32 cellular contexts compared by ENCODE assay signal in genomic region chr13:34623331-34623730, GRCh38.
"Had no signal": no experiment of that assay in that cellular context is flagged by ENCODE, and none has a peak within 500 bp of the region (broad histone marks: within the 10 kb centered on the region; RNA-seq: fewer than 3 reads in every experiment).

No MANE protein-coding gene starts in this region.

- H3K27ac Mint-ChIP-seq: activated CD8-positive, alpha-beta T cell treated with anti-CD3 and anti-CD28 coated beads for 36 hours; activated naive CD4-positive, alpha-beta T cell treated with anti-CD3 and anti-CD28 coated beads, Interleukin-2, amount 10 ng/mL, durations not matched to agents 7 days and 5 days; activated naive CD4-positive, alpha-beta T cell treated with anti-CD3 and anti-CD28 coated beads, Interleukin-2, amount 50 U/mL, for 72 hours; activated naive CD8-positive, alpha-beta T cell treated with anti-CD3 and anti-CD28 coated beads, Interleukin-2, amount 10 ng/mL, durations not matched to agents 7 days and 5 days; activated T-helper 1 cell treated with anti-CD3 and anti-CD28 coated beads, Interleukin-12 subunit alpha, Interleukin-12 subunit beta, Interleukin-2, Interleukin-4 antibody, amounts not matched to agents 30 ng/mL and 10 ng/mL and 1 ng/mL, durations not matched to agents 14 hours and 24 hours and 36 hours; activated T-helper 2 cell treated with anti-CD3 and anti-CD28 coated beads, Interferon-gamma antibody, Interleukin-2, Interleukin-4, amounts not matched to agents 10 μg/mL and 5 μg/mL and 100 μg/mL, durations not matched to agents 14 hours and 24 hours and 36 hours; brain; dendritic cell treated with granulocyte-macrophage colony-stimulating factor and Interleukin-4, amounts not matched to agents 40 ng/mL and 50 ng/mL, for 4 days; T-helper 17 cell; T-helper 2 cell treated with Interferon-gamma antibody and Interleukin-4, amounts not matched to agents 5 μg/mL and 100 μg/mL, for 36 hours had no signal

- H3K27ac ChIP-seq: ascending aorta, breast epithelium, cardiac muscle cell, coronary artery, dorsolateral prefrontal cortex, esophagus muscularis mucosa, foreskin keratinocyte, gastrocnemius medialis, heart left ventricle had no signal

- H3K9me3 Mint-ChIP-seq: activated CD8-positive, alpha-beta T cell treated with anti-CD3 and anti-CD28 coated beads for 36 hours; activated naive CD4-positive, alpha-beta T cell treated with anti-CD3 and anti-CD28 coated beads, Interleukin-2, amount 10 ng/mL, durations not matched to agents 7 days and 5 days; activated T-helper 1 cell treated with anti-CD3 and anti-CD28 coated beads, Interleukin-12 subunit alpha, Interleukin-12 subunit beta, Interleukin-2, Interleukin-4 antibody, amounts not matched to agents 30 ng/mL and 10 ng/mL and 1 ng/mL, durations not matched to agents 14 hours and 24 hours and 36 hours; dendritic cell treated with granulocyte-macrophage colony-stimulating factor and Interleukin-4, amounts not matched to agents 40 ng/mL and 50 ng/mL, for 4 days had no signal

- DNase-seq: activated CD4-positive, alpha-beta T cell treated with anti-CD3 and anti-CD28 coated beads for 1 hour; activated CD4-positive, alpha-beta T cell treated with anti-CD3 and anti-CD28 coated beads for 4 hours; activated CD4-positive, alpha-beta T cell treated with anti-CD3 and anti-CD28 coated beads, Interleukin-2, amount 50 U/mL, for 1 hour; activated CD4-positive, alpha-beta T cell treated with anti-CD3 and anti-CD28 coated beads, Interleukin-2, amount 50 U/mL, for 48 hours; activated CD8-positive, alpha-beta memory T cell treated with anti-CD3 and anti-CD28 coated beads for 24 hours; activated CD8-positive, alpha-beta T cell treated with anti-CD3 and anti-CD28 coated beads for 36 hours; activated effector memory CD4-positive, alpha-beta T cell treated with anti-CD3 and anti-CD28 coated beads, Interleukin-2, amount 50 U/mL, for 16 hours; activated naive CD4-positive, alpha-beta T cell treated with anti-CD3 and anti-CD28 coated beads, Interleukin-2, amount 10 ng/mL, durations not matched to agents 7 days and 5 days; activated naive CD8-positive, alpha-beta T cell treated with anti-CD3 and anti-CD28 coated beads, Interleukin-2, amount 10 ng/mL, durations not matched to agents 7 days and 5 days; activated T-cell treated with anti-CD3 and anti-CD28 coated beads, Interleukin-2, amount 50 U/mL, for 48 hours; dorsolateral prefrontal cortex; effector memory CD4-positive, alpha-beta T cell; erythroblast; foreskin keratinocyte; gastrocnemius medialis; glutamatergic neuron; heart left ventricle; T-helper 1 cell; T-helper 17 cell; T1000 had no signal

- H3K4me1 ChIP-seq: ascending aorta, breast epithelium, esophagus muscularis mucosa, foreskin keratinocyte, gastrocnemius medialis had no signal

- H3K36me3 ChIP-seq: ascending aorta, breast epithelium, cardiac muscle cell, esophagus muscularis mucosa, gastrocnemius medialis, heart left ventricle had no signal

- H3K27me3 Mint-ChIP-seq: activated CD8-positive, alpha-beta T cell treated with anti-CD3 and anti-CD28 coated beads for 36 hours; activated naive CD4-positive, alpha-beta T cell treated with anti-CD3 and anti-CD28 coated beads, Interleukin-2, amount 10 ng/mL, durations not matched to agents 7 days and 5 days; central memory CD8-positive, alpha-beta T cell; dendritic cell treated with granulocyte-macrophage colony-stimulating factor and Interleukin-4, amounts not matched to agents 40 ng/mL and 50 ng/mL, for 4 days had no signal

- H3K36me3 Mint-ChIP-seq: activated naive CD4-positive, alpha-beta T cell treated with anti-CD3 and anti-CD28 coated beads, Interleukin-2, amount 10 ng/mL, durations not matched to agents 7 days and 5 days; activated naive CD4-positive, alpha-beta T cell treated with anti-CD3 and anti-CD28 coated beads, Interleukin-2, amount 50 U/mL, for 72 hours; activated naive CD8-positive, alpha-beta T cell treated with anti-CD3 and anti-CD28 coated beads, Interleukin-2, amount 10 ng/mL, durations not matched to agents 7 days and 5 days; brain had no signal

- H3K9me3 ChIP-seq: ascending aorta, breast epithelium, esophagus muscularis mucosa, gastrocnemius medialis, heart left ventricle had no signal

- H3K4me3 ChIP-seq: ascending aorta, breast epithelium, cardiac muscle cell, coronary artery, dorsolateral prefrontal cortex, esophagus muscularis mucosa, gastrocnemius medialis, heart left ventricle had no signal

- H3K4me3 Mint-ChIP-seq: activated CD8-positive, alpha-beta T cell treated with anti-CD3 and anti-CD28 coated beads for 36 hours; activated naive CD4-positive, alpha-beta T cell treated with anti-CD3 and anti-CD28 coated beads, Interleukin-2, amount 10 ng/mL, durations not matched to agents 7 days and 5 days; activated naive CD8-positive, alpha-beta T cell treated with anti-CD3 and anti-CD28 coated beads, Interleukin-2, amount 10 ng/mL, durations not matched to agents 7 days and 5 days; activated T-helper 1 cell treated with anti-CD3 and anti-CD28 coated beads, Interleukin-12 subunit alpha, Interleukin-12 subunit beta, Interleukin-2, Interleukin-4 antibody, amounts not matched to agents 30 ng/mL and 10 ng/mL and 1 ng/mL, durations not matched to agents 14 hours and 24 hours and 36 hours; brain; central memory CD8-positive, alpha-beta T cell; dendritic cell treated with granulocyte-macrophage colony-stimulating factor and Interleukin-4, amounts not matched to agents 40 ng/mL and 50 ng/mL, for 4 days; T-helper 17 cell; T-helper 2 cell treated with Interferon-gamma antibody and Interleukin-4, amounts not matched to agents 5 μg/mL and 100 μg/mL, for 36 hours had no signal

- H3K27me3 ChIP-seq: ascending aorta, breast epithelium, cardiac muscle cell, dorsolateral prefrontal cortex, esophagus muscularis mucosa, foreskin keratinocyte, gastrocnemius medialis, heart left ventricle had no signal

- ATAC-seq: activated CD8-positive, alpha-beta T cell treated with anti-CD3 and anti-CD28 coated beads for 36 hours; activated naive CD4-positive, alpha-beta T cell treated with anti-CD3 and anti-CD28 coated beads, Interleukin-2, amount 50 U/mL, for 72 hours; foreskin keratinocyte; gastrocnemius medialis; heart left ventricle; T-helper 17 cell had no signal

- H3K4me1 Mint-ChIP-seq: activated naive CD4-positive, alpha-beta T cell treated with anti-CD3 and anti-CD28 coated beads, Interleukin-2, amount 10 ng/mL, durations not matched to agents 7 days and 5 days; activated naive CD8-positive, alpha-beta T cell treated with anti-CD3 and anti-CD28 coated beads, Interleukin-2, amount 10 ng/mL, durations not matched to agents 7 days and 5 days; central memory CD8-positive, alpha-beta T cell; T-helper 17 cell had no signal
